8 cellular contexts compared by ENCODE assay signal in the genomic region with DNA sequence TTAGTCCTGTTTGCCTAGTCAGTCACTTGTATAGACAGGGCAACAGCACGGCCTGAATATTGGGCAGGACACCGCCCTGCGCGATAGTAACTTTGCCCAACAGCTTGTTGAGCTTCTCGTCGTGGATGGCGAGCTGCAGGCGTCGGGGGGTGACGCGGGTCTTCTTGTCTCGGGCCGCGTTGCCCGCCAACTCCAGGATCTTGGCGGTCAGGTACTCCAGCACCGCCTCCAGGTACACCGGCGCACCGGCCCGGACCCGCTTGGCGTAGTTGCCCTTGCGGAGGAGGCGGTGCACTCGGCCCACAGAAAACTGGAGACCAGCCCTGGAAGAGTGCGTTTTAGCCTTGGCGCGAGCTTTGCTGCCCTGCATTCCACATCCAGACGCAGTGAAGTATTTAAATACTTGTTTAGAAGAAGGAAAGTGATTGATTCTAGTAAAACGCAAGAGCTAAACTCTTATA.
A peak's percentile ranks its signal among the peaks of the same experiment; 100 is the strongest.
DNase-seq lines count a peak whose midpoint lies in the region; ATAC-seq and TF ChIP-seq lines count a peak whose summit lies in the region.

No MANE protein-coding gene starts in this region.

- ATAC-seq in GM18907 (IDR thresholded peaks at IDR 0.05; ENCODE audit: unreplicated experiment) = peak; percentile 32
- peak; percentile 23 for ATAC-seq in HG03135 (IDR thresholded peaks at IDR 0.05; ENCODE audit: unreplicated experiment)
- peak; percentile 6 to 16 for ATAC-seq in activated CD4-positive, CD25-positive, alpha-beta regulatory T cell treated with anti-CD3 and anti-CD28 coated beads, Interleukin-2, amount 50 U/mL, for 24 hours
- ATAC-seq in upper lobe of right lung = peak; percentile 45

- intact Hi-C loops in upper lobe of right lung (cut with DNase I) = no loop called here

- peak; percentile 15 for DNase-seq in effector CD8-positive, alpha-beta T cell (lab: John Stamatoyannopoulos, UW)
- DNase-seq in mucosa of gallbladder (ENCODE audit: low spot score) (peak; percentile 52), upper lobe of right lung (peak; percentile 77), NCI-H510A (lab: John Stamatoyannopoulos, UW) (no peak), NAMALWA (ENCODE audit: low spot score) (no peak)

- peaks cover 6% of the 10 kb centered on the region for H3K4me1 ChIP-seq in upper lobe of right lung

- no peaks in the 10 kb centered on the region for H3K36me3 ChIP-seq in upper lobe of right lung

- H3K27me3 ChIP-seq in upper lobe of right lung = peaks cover 40% of the 10 kb centered on the region

- H3K9me3 ChIP-seq in upper lobe of right lung = no peaks in the 10 kb centered on the region

- peak overlapping the region; percentile 89 for H3K27ac ChIP-seq in upper lobe of right lung

- TF ChIP-seq CTCF in upper lobe of right lung (IDR thresholded peaks at IDR 0.05) = no peak

- H3K4me3 ChIP-seq in upper lobe of right lung = peak overlapping the region; percentile 56

Comparison
In these comparisons a context has a peak if more than half of its experiments do, and no peak if none do; other contexts are left out.
1. DNase-seq: peak in effector CD8-positive, alpha-beta T cell (single experiment), mucosa of gallbladder (single experiment) and upper lobe of right lung (single experiment); none in NCI-H510A (single experiment) and NAMALWA (single experiment).
2. Peak in every context shown above with its lines, with median percentiles within 50 percentile points of each other: ATAC-seq.